Comparison of ENCODE assay signal across 28 cellular contexts in genomic region chr5:145543968-145544367, GRCh38.
DNase-seq lines count a peak whose midpoint lies in the region; ATAC-seq and TF ChIP-seq lines count a peak whose summit lies in the region.
"Had no signal": no experiment of that assay in that cellular context is flagged by ENCODE, and none has a peak within 500 bp of the region (broad histone marks: within the 10 kb centered on the region; RNA-seq: fewer than 3 reads in every experiment).

No MANE protein-coding gene starts in this region.

- peak; percentile 97 for ATAC-seq in mucosa of descending colon
- ATAC-seq: A549; CD8-positive, alpha-beta T cell; GM23338; K562; T-cell had no signal

- H3K27me3 ChIP-seq in sigmoid colon (no peaks in the 10 kb centered on the region), suprapubic skin (no peaks in the 10 kb centered on the region)
- H3K27me3 ChIP-seq: SJSA1 had no signal

- peaks cover 6% of the 10 kb centered on the region for H3K4me1 ChIP-seq in mucosa of descending colon (ENCODE audit: low read depth)
- no peaks in the 10 kb centered on the region for H3K4me1 ChIP-seq in sigmoid colon
- H3K4me1 ChIP-seq in suprapubic skin: no peaks in the 10 kb centered on the region
- H3K4me1 ChIP-seq: A549, HAP-1, SJSA1 had no signal

- DNase-seq in HT-29 (ENCODE audit: low spot score): peak; percentile 59
- DNase-seq in SW480 (ENCODE audit: low spot score): peak; percentile 31
- peak in 1 of 3 donors; percentile 52 for DNase-seq in mucosa of descending colon
- DNase-seq in NCI-H1436 (lab: John Stamatoyannopoulos, UW): no peak
- DNase-seq in sigmoid colon: no peak
- no peak for DNase-seq in suprapubic skin (ENCODE audit: low spot score in 2 of 2)
- DNase-seq in AG08396 (ENCODE audit: low spot score): no peak
- DNase-seq: CD8-positive, alpha-beta T cell; DMS153; Kasumi-1; MV-4-11; NCI-H1105; NCI-H146; NCI-H1930; NCI-H2107; NCI-H524 treated with DMSO at 0.1 percent for 48 hours; NCI-H774; PC-9; Right ventricle myocardium superior; RPMI8226; T-cell had no signal

- TF ChIP-seq POLR2A in sigmoid colon (IDR thresholded peaks at IDR 0.05) (no peak), suprapubic skin (IDR thresholded peaks at IDR 0.05) (no peak)

- H3K4me3 ChIP-seq in mucosa of descending colon: no peak overlapping the region
- H3K4me3 ChIP-seq in sigmoid colon: no peak overlapping the region
- no peak overlapping the region for H3K4me3 ChIP-seq in suprapubic skin
- H3K4me3 ChIP-seq: A549, GM23338, HAP-1, K562, PC-9, SJSA1 had no signal

- TF ChIP-seq EP300 in sigmoid colon (IDR thresholded peaks at IDR 0.05) (no peak), suprapubic skin (IDR thresholded peaks at IDR 0.05) (no peak)

- no peak for TF ChIP-seq CTCF in mucosa of descending colon (IDR thresholded peaks at IDR 0.05)
- TF ChIP-seq CTCF in sigmoid colon (IDR thresholded peaks at IDR 0.05): no peak
- TF ChIP-seq CTCF in suprapubic skin (IDR thresholded peaks at IDR 0.05): no peak

- H3K36me3 ChIP-seq in mucosa of descending colon (ENCODE audit: low read depth): no peaks in the 10 kb centered on the region
- no peaks in the 10 kb centered on the region for H3K36me3 ChIP-seq in sigmoid colon
- H3K36me3 ChIP-seq in suprapubic skin: no peaks in the 10 kb centered on the region
- H3K36me3 ChIP-seq: HAP-1, SJSA1 had no signal

- 22 to 69% methylated on average over 3 of the region's 3 CpGs for WGBS in sigmoid colon, 2 donors
- 90% methylated on average over 3 of the region's 3 CpGs for WGBS in suprapubic skin

- H3K9me3 ChIP-seq in mucosa of descending colon (no peaks in the 10 kb centered on the region), sigmoid colon (no peaks in the 10 kb centered on the region), suprapubic skin (no peaks in the 10 kb centered on the region)
- H3K9me3 ChIP-seq: A549, HAP-1, SJSA1 had no signal

- H3K27ac ChIP-seq in sigmoid colon: no peak overlapping the region
- H3K27ac ChIP-seq in suprapubic skin: no peak overlapping the region
- H3K27ac ChIP-seq: A549, C4-2B, HL-60, PC-9, SJSA1 had no signal

- intact Hi-C loops in mucosa of descending colon (cut with DNase I, micrococcal nuclease): no loop called here
- intact Hi-C loops in sigmoid colon (cut with DNase I): no loop called here

Comparison
In these comparisons a context has a peak if more than half of its experiments do, and no peak if none do; other contexts are left out.
1. DNase-seq: peak in HT-29 (single experiment) and SW480 (single experiment); none in NCI-H1436 (single experiment), sigmoid colon (single experiment), suprapubic skin (0 of 2) and AG08396 (single experiment).